Comparison of ENCODE assay signal across 8 cellular contexts in genomic region chr7:101813414-101814019, GRCh38. TPM values are rescaled to one million over a fixed set of nuclear protein-coding genes. Genes with fewer than 3 reads are reported as not detected.
DNase-seq lines count a peak whose midpoint lies in the region; TF ChIP-seq lines count a peak whose summit lies in the region.

No MANE protein-coding gene starts in this region.

- H3K9me3 Mint-ChIP-seq in IgD-negative memory B cell: no peaks in the 10 kb centered on the region
- H3K9me3 Mint-ChIP-seq in nephron progenitor cell: no peaks in the 10 kb centered on the region

- H3K4me2 ChIP-seq in BLaER1: peak overlapping the region; percentile 96

- DNase-seq in brain microvascular endothelial cell (no peak), nephron progenitor cell (no peak), NOMO-1 treated with dmso at 0.1 percent for 144 hours (lab: John Stamatoyannopoulos, UW; ENCODE audit: unreplicated experiment) (no peak), germinal center (ENCODE audit: low spot score) (no peak), ecto neural progenitor cell (ENCODE audit: low spot score) (no peak), NCI-H345 (lab: John Stamatoyannopoulos, UW) (no peak)

- H3K27me3 Mint-ChIP-seq in IgD-negative memory B cell (no peaks in the 10 kb centered on the region), nephron progenitor cell (ENCODE audit: low read depth, poor library complexity) (peaks cover 4% of the 10 kb centered on the region)

- no peak for TF ChIP-seq CTCF in brain microvascular endothelial cell (IDR thresholded peaks at IDR 0.05; ENCODE audit: low read depth, low read length, missing control alignments)
- no peak for TF ChIP-seq CTCF in nephron progenitor cell (IDR thresholded peaks at IDR 0.05)

- no peaks in the 10 kb centered on the region for H3K36me3 Mint-ChIP-seq in IgD-negative memory B cell
- no peaks in the 10 kb centered on the region for H3K36me3 Mint-ChIP-seq in nephron progenitor cell (ENCODE audit: low read depth)

- H3K4me3 ChIP-seq in BLaER1 (peak overlapping the region; percentile 99; the same call in 1 of the 2 replicates), brain microvascular endothelial cell (ENCODE audit: low read depth, low read length) (peak overlapping the region; percentile 71)

- peaks cover 18% of the 10 kb centered on the region for H4K20me1 ChIP-seq in BLaER1

- peak overlapping the region in 1 of 3 donors; percentile 62 for H3K27ac Mint-ChIP-seq in IgD-negative memory B cell
- H3K27ac Mint-ChIP-seq in nephron progenitor cell: no peak overlapping the region

- H3K4me1 ChIP-seq in BLaER1: peaks cover 23% of the 10 kb centered on the region

- H3K9me3 ChIP-seq in BLaER1: no peaks in the 10 kb centered on the region

- H3K9ac ChIP-seq in BLaER1: no peak overlapping the region

- H3K36me3 ChIP-seq in BLaER1 (no peaks in the 10 kb centered on the region), brain microvascular endothelial cell (replicated peaks) (no peaks in the 10 kb centered on the region)

- H3K27me3 ChIP-seq in BLaER1: no peaks in the 10 kb centered on the region
- no peaks in the 10 kb centered on the region for H3K27me3 ChIP-seq in brain microvascular endothelial cell (replicated peaks)

- H3K27ac ChIP-seq in BLaER1 (no peak overlapping the region), brain microvascular endothelial cell (no peak overlapping the region)

- H3K4me3 Mint-ChIP-seq in IgD-negative memory B cell (peak overlapping the region; percentile 72 to 87 (median 84)), nephron progenitor cell (peak overlapping the region; percentile 66)

- H3K4me1 Mint-ChIP-seq in IgD-negative memory B cell: peaks cover 12 to 17% (median 17%) of the 10 kb centered on the region in 3 donors
- H3K4me1 Mint-ChIP-seq in nephron progenitor cell: peaks cover 41% of the 10 kb centered on the region

- in situ Hi-C loops in brain microvascular endothelial cell (cut with HindIII; ENCODE audit: low pct_ligation_motif_present, low sequenced_read_pairs): no loop called here

RNA-seq across cellular contexts. Expression of gene CUX1, which starts 3.9 kb away (rescaled TPM):
- 22.2 TPM for polyA plus RNA-seq in IgD-negative memory B cell
